ENCODE assay signal across 21 cellular contexts in the genomic region with DNA sequence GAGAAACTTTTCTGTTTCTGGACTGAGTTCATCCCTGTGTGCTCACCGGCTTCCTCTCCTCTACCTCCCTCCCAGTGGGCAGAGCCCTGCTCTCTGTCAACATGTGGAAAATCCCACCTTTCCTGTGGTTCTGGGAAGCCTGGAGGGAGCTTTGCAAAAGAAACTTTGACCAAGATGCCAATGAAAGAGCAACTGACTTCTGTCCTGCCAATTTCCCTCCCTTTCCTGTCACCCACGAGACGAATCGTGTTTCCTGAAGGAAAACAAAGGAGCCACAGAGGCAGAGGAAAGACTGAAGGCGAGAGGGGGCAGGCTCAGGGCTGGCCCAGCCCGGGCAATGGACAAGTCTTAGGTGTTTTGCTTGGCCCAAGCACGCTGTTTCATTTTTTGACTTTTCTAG.
DNase-seq lines count a peak whose midpoint lies in the region; ATAC-seq, FAIRE-seq and TF ChIP-seq lines count a peak whose summit lies in the region.
"Had no signal": no experiment of that assay in that cellular context is flagged by ENCODE, and none has a peak within 500 bp of the region (broad histone marks: within the 10 kb centered on the region; RNA-seq: fewer than 3 reads in every experiment).

No MANE protein-coding gene starts in this region.

- H3K4me1 ChIP-seq in heart right ventricle (peaks cover 0 to 38% (median 14%) of the 10 kb centered on the region in 9 donors), endothelial cell of umbilical vein (ENCODE audit: control insufficient read depth, extremely low read depth, insufficient read depth, low read length) (peaks cover 19% of the 10 kb centered on the region)

- FAIRE-seq in endothelial cell of umbilical vein (lab: Jason Lieb, UNC): peak; percentile 97
- no peak for FAIRE-seq in urothelium cell line (lab: Jason Lieb, UNC)
- FAIRE-seq: GM19239 had no signal

- H3K27ac Mint-ChIP-seq in natural killer cell treated with Interleukin-12 subunit alpha and Interleukin-12 subunit beta and Interleukin-15 and Interleukin-18, amount 100 ng/mL, for 72 hours: peak overlapping the region; percentile 84 to 91
- peak overlapping the region in 2 of 7 donors; percentile 33 to 39 for H3K27ac Mint-ChIP-seq in CD14-positive monocyte
- no peak overlapping the region for H3K27ac Mint-ChIP-seq in activated CD8-positive, alpha-beta memory T cell treated with anti-CD3 and anti-CD28 coated beads, Interleukin-2, amount 10 ng/mL, durations not matched to agents 7 days and 5 days
- H3K27ac Mint-ChIP-seq: activated CD4-positive, alpha-beta memory T cell treated with anti-CD3 and anti-CD28 coated beads, Interleukin-2, amount 10 ng/mL, durations not matched to agents 7 days and 5 days; activated naive CD4-positive, alpha-beta T cell treated with anti-CD3 and anti-CD28 coated beads, Interleukin-2, amount 50 U/mL, for 72 hours; brain; T-cell had no signal

- H3K4me3 ChIP-seq in heart right ventricle (no peak overlapping the region), endothelial cell of umbilical vein (replicated peaks in 1 of 3; ENCODE audit: insufficient read depth in 1 of 3, low read depth in 1 of 3, low read length in 3 of 3) (no peak overlapping the region)

- H3K4me3 Mint-ChIP-seq in natural killer cell treated with Interleukin-12 subunit alpha and Interleukin-12 subunit beta and Interleukin-15 and Interleukin-18, amount 100 ng/mL, for 72 hours: peak overlapping the region; percentile 79
- no peak overlapping the region for H3K4me3 Mint-ChIP-seq in CD14-positive monocyte
- no peak overlapping the region for H3K4me3 Mint-ChIP-seq in activated CD8-positive, alpha-beta memory T cell treated with anti-CD3 and anti-CD28 coated beads, Interleukin-2, amount 10 ng/mL, durations not matched to agents 7 days and 5 days
- H3K4me3 Mint-ChIP-seq: activated CD4-positive, alpha-beta memory T cell treated with anti-CD3 and anti-CD28 coated beads, Interleukin-2, amount 10 ng/mL, durations not matched to agents 7 days and 5 days; brain; T-cell had no signal

- no peaks in the 10 kb centered on the region for H3K9me1 ChIP-seq in endothelial cell of umbilical vein (replicated peaks; ENCODE audit: control insufficient read depth, extremely low read depth, insufficient read depth, low read length)

- no peaks in the 10 kb centered on the region for H4K20me1 ChIP-seq in endothelial cell of umbilical vein (replicated peaks; ENCODE audit: control insufficient read depth, extremely low read depth, insufficient read depth, low read length)

- intact Hi-C loops in heart right ventricle (cut with DNase I): no loop called here
- intact Hi-C loops in Right ventricle myocardium inferior (cut with DNase I): loop anchor here (10.0 kb wide), 1 partner anchor 87 kb away; a partner anchor contains a TSS
- intact Hi-C loops in endothelial cell of umbilical vein (cut with micrococcal nuclease): loop anchor here (1.0 kb wide), 1 partner anchor 106 kb away; no protein-coding TSS in a partner anchor
- intact Hi-C loops in CD14-positive monocyte (cut with micrococcal nuclease): no loop called here

- ATAC-seq in heart right ventricle: peak; percentile 40 to 81 (median 70)
- no peak for ATAC-seq in Right ventricle myocardium inferior
- ATAC-seq in natural killer cell treated with Interleukin-12 subunit alpha and Interleukin-12 subunit beta and Interleukin-15 and Interleukin-18, amount 100 ng/mL, for 72 hours: no peak
- no peak for ATAC-seq in activated CD8-positive, alpha-beta memory T cell treated with anti-CD3 and anti-CD28 coated beads, Interleukin-2, amount 10 ng/mL, durations not matched to agents 7 days and 5 days
- ATAC-seq: HCT116, T-cell had no signal

- H3K9me3 ChIP-seq in heart right ventricle (peaks cover 0 to under 1% (median 0%) of the 10 kb centered on the region in 11 donors), endothelial cell of umbilical vein (replicated peaks; ENCODE audit: control insufficient read depth, insufficient read depth, low read length) (no peaks in the 10 kb centered on the region)

- dilution Hi-C loops in endothelial cell of umbilical vein (cut with MboI; ENCODE audit: extremely low pct_ligation_motif_present, low sequenced_read_pairs): no loop called here

- peak overlapping the region; percentile 55 for H3K4me2 ChIP-seq in endothelial cell of umbilical vein (ENCODE audit: insufficient read depth, low read length)

- H3K9me3 Mint-ChIP-seq in natural killer cell treated with Interleukin-12 subunit alpha and Interleukin-12 subunit beta and Interleukin-15 and Interleukin-18, amount 100 ng/mL, for 72 hours: no peaks in the 10 kb centered on the region
- no peaks in the 10 kb centered on the region for H3K9me3 Mint-ChIP-seq in CD14-positive monocyte
- no peaks in the 10 kb centered on the region for H3K9me3 Mint-ChIP-seq in activated CD8-positive, alpha-beta memory T cell treated with anti-CD3 and anti-CD28 coated beads, Interleukin-2, amount 10 ng/mL, durations not matched to agents 7 days and 5 days (ENCODE audit: low read depth)
- H3K9me3 Mint-ChIP-seq: activated CD4-positive, alpha-beta memory T cell treated with anti-CD3 and anti-CD28 coated beads, Interleukin-2, amount 10 ng/mL, durations not matched to agents 7 days and 5 days; activated naive CD4-positive, alpha-beta T cell treated with anti-CD3 and anti-CD28 coated beads, Interleukin-2, amount 50 U/mL, for 72 hours; T-cell had no signal

- H2AFZ ChIP-seq in endothelial cell of umbilical vein (ENCODE audit: low read depth, low read length): peak overlapping the region; percentile 89

- H3K36me3 ChIP-seq in heart right ventricle: peaks cover 0 to 19% (median 0%) of the 10 kb centered on the region in 9 donors
- H3K36me3 ChIP-seq in endothelial cell of umbilical vein (ENCODE audit: control insufficient read depth in 2 of 2, extremely low read depth in 1 of 2, insufficient read depth in 2 of 2, low read length in 2 of 2): no peaks in the 10 kb centered on the region

- H3K4me1 Mint-ChIP-seq in natural killer cell treated with Interleukin-12 subunit alpha and Interleukin-12 subunit beta and Interleukin-15 and Interleukin-18, amount 100 ng/mL, for 72 hours (ENCODE audit: low read depth in 2 of 2): peaks cover 25 to 38% of the 10 kb centered on the region in 2 donors
- H3K4me1 Mint-ChIP-seq in CD14-positive monocyte: peaks cover 19% of the 10 kb centered on the region
- peaks cover 18% of the 10 kb centered on the region for H3K4me1 Mint-ChIP-seq in activated CD8-positive, alpha-beta memory T cell treated with anti-CD3 and anti-CD28 coated beads, Interleukin-2, amount 10 ng/mL, durations not matched to agents 7 days and 5 days

- DNase-seq in heart right ventricle (peak in 1 of 2 donors; percentile 28), Right ventricle myocardium inferior (ENCODE audit: missing footprints) (no peak), endothelial cell of umbilical vein (ENCODE audit: low read depth, low spot score) (peak; percentile 82), urothelium cell line (ENCODE audit: low spot score) (peak; percentile 14), CD14-positive monocyte (ENCODE audit: low spot score) (no peak), GDM1 (lab: John Stamatoyannopoulos, UW) (no peak)
- DNase-seq in natural killer cell treated with Interleukin-12 subunit alpha and Interleukin-12 subunit beta and Interleukin-15 and Interleukin-18, amount 100 ng/mL, for 72 hours (ENCODE audit: low spot score): no peak
- no peak for DNase-seq in activated CD8-positive, alpha-beta memory T cell treated with anti-CD3 and anti-CD28 coated beads, Interleukin-2, amount 10 ng/mL, durations not matched to agents 7 days and 5 days
- DNase-seq: activated CD4-positive, alpha-beta memory T cell treated with anti-CD3 and anti-CD28 coated beads, Interleukin-2, amount 10 ng/mL, durations not matched to agents 7 days and 5 days; activated T-cell treated with anti-CD3 and anti-CD28 coated beads, Interleukin-2, amount 50 U/mL, for 48 hours; DMS79; islet precursor cell; Kasumi-1; NCI-H1436; T-cell; trophoblast cell had no signal

- no peak for TF ChIP-seq CTCF in heart right ventricle (IDR thresholded peaks at IDR 0.05)
- no peak for TF ChIP-seq CTCF in endothelial cell of umbilical vein (IDR thresholded peaks at IDR 0.05; ENCODE audit: extremely low read depth in 1 of 2, insufficient read depth in 1 of 2, low read depth in 1 of 2, low read length in 2 of 2)
- no peak for TF ChIP-seq CTCF in CD14-positive monocyte (IDR thresholded peaks at IDR 0.05)

- no peak for TF ChIP-seq POLR2A in endothelial cell of umbilical vein (IDR thresholded peaks at IDR 0.05; ENCODE audit: low read depth, low read length)

- H3K27me3 ChIP-seq in heart right ventricle: peaks cover 0 to 14% (median 0%) of the 10 kb centered on the region in 7 donors
- H3K27me3 ChIP-seq in endothelial cell of umbilical vein (ENCODE audit: control insufficient read depth in 2 of 2, insufficient read depth in 2 of 2, low read length in 2 of 2): no peaks in the 10 kb centered on the region

- H3K79me2 ChIP-seq in endothelial cell of umbilical vein (ENCODE audit: control insufficient read depth, insufficient read depth, low read length): no peaks in the 10 kb centered on the region

- peaks cover 14% of the 10 kb centered on the region for H3K36me3 Mint-ChIP-seq in natural killer cell treated with Interleukin-12 subunit alpha and Interleukin-12 subunit beta and Interleukin-15 and Interleukin-18, amount 100 ng/mL, for 72 hours
- H3K36me3 Mint-ChIP-seq in CD14-positive monocyte: peaks cover 68 to 77% of the 10 kb centered on the region in 2 donors
- peaks cover 40% of the 10 kb centered on the region for H3K36me3 Mint-ChIP-seq in activated CD8-positive, alpha-beta memory T cell treated with anti-CD3 and anti-CD28 coated beads, Interleukin-2, amount 10 ng/mL, durations not matched to agents 7 days and 5 days
- H3K36me3 Mint-ChIP-seq: activated naive CD4-positive, alpha-beta T cell treated with anti-CD3 and anti-CD28 coated beads, Interleukin-2, amount 50 U/mL, for 72 hours; brain; T-cell had no signal

- CTCF ChIA-PET in endothelial cell of umbilical vein (lab: Charles Lee): interaction anchor here (0.8 to 5.6 kb wide), 2 partner anchors 11 to 24 kb away, joined by 3 to 46 read pairs; no protein-coding TSS in a partner anchor
- CTCF ChIA-PET in activated CD8-positive, alpha-beta memory T cell treated with anti-CD3 and anti-CD28 coated beads, Interleukin-2, amount 10 ng/mL, durations not matched to agents 7 days and 5 days (lab: Charles Lee): interaction anchor here (1.3 to 4.5 kb wide), 2 partner anchors 11 to 16 kb away, joined by 3 to 17 read pairs; no protein-coding TSS in a partner anchor

- H3K9ac ChIP-seq in endothelial cell of umbilical vein (replicated peaks; ENCODE audit: extremely low read depth, insufficient read depth, low read length): no peak overlapping the region

- BruUV-seq in endothelial cell of umbilical vein (replicated peaks; lab: Mats Ljungman, UMichigan): no TSS peak

- H3K27me3 Mint-ChIP-seq in natural killer cell treated with Interleukin-12 subunit alpha and Interleukin-12 subunit beta and Interleukin-15 and Interleukin-18, amount 100 ng/mL, for 72 hours: no peaks in the 10 kb centered on the region
- H3K27me3 Mint-ChIP-seq in CD14-positive monocyte (ENCODE audit: low read depth in 3 of 3): no peaks in the 10 kb centered on the region
- no peaks in the 10 kb centered on the region for H3K27me3 Mint-ChIP-seq in activated CD8-positive, alpha-beta memory T cell treated with anti-CD3 and anti-CD28 coated beads, Interleukin-2, amount 10 ng/mL, durations not matched to agents 7 days and 5 days
- H3K27me3 Mint-ChIP-seq: activated CD4-positive, alpha-beta memory T cell treated with anti-CD3 and anti-CD28 coated beads, Interleukin-2, amount 10 ng/mL, durations not matched to agents 7 days and 5 days had no signal

- H3K27ac ChIP-seq in heart right ventricle (peak overlapping the region in 7 of 10 donors; percentile 16 to 77 (median 59)), endothelial cell of umbilical vein (ENCODE audit: insufficient read depth, low read depth, low read length) (peak overlapping the region; percentile 19)
- H3K27ac ChIP-seq: RWPE1 had no signal

- POLR2A ChIA-PET in endothelial cell of umbilical vein (lab: Charles Lee): no interaction called here

- 39 to 50% methylated on average over 7 of the region's 7 CpGs for WGBS in heart right ventricle, 2 donors

Comparison
In these comparisons a context has a peak if more than half of its experiments do, and no peak if none do; other contexts are left out.
1. ATAC-seq: peak in heart right ventricle (8 of 8); none in Right ventricle myocardium inferior (single experiment), natural killer cell treated with Interleukin-12 subunit alpha and Interleukin-12 subunit beta and Interleukin-15 and Interleukin-18, amount 100 ng/mL, for 72 hours (0 of 2) and activated CD8-positive, alpha-beta memory T cell treated with anti-CD3 and anti-CD28 coated beads, Interleukin-2, amount 10 ng/mL, durations not matched to agents 7 days and 5 days (single experiment).
2. intact Hi-C loops: an anchor here in Right ventricle myocardium inferior (10.0 kb wide) and endothelial cell of umbilical vein (1.0 kb wide); none called in heart right ventricle and CD14-positive monocyte.
3. DNase-seq: peak in endothelial cell of umbilical vein (single experiment) and urothelium cell line (single experiment); none in Right ventricle myocardium inferior (single experiment), natural killer cell treated with Interleukin-12 subunit alpha and Interleukin-12 subunit beta and Interleukin-15 and Interleukin-18, amount 100 ng/mL, for 72 hours (single experiment), CD14-positive monocyte (single experiment), GDM1 (single experiment) and activated CD8-positive, alpha-beta memory T cell treated with anti-CD3 and anti-CD28 coated beads, Interleukin-2, amount 10 ng/mL, durations not matched to agents 7 days and 5 days (single experiment).